1 cellular context compared by ENCODE assay signal in genomic region chr1:204491653-204492052, GRCh38.
TF ChIP-seq lines count a peak whose summit lies in the region.

No MANE protein-coding gene starts in this region.

TF ChIP-seq in H1, 55 proteins besides CTCF, POLR2A, EP300 and RAD21:
- no peak for TF ChIP-seq GTF2F1 (IDR thresholded peaks at IDR 0.05; ENCODE audit: borderline replicate concordance, low read depth, low read length)
- TF ChIP-seq CBX8 (IDR thresholded peaks at IDR 0.05; ENCODE audit: borderline replicate concordance, low read depth, low read length), result no peak
- TF ChIP-seq MAFK (IDR thresholded peaks at IDR 0.05; ENCODE audit: low read depth, low read length), result peak; percentile 28; the same call in 1 of the 2 replicates
- no peak for TF ChIP-seq POLR2AphosphoS5 (IDR thresholded peaks at IDR 0.05; ENCODE audit: low read depth, low read length)
